Comparison of ENCODE assay signal across 31 cellular contexts in the genomic region with DNA sequence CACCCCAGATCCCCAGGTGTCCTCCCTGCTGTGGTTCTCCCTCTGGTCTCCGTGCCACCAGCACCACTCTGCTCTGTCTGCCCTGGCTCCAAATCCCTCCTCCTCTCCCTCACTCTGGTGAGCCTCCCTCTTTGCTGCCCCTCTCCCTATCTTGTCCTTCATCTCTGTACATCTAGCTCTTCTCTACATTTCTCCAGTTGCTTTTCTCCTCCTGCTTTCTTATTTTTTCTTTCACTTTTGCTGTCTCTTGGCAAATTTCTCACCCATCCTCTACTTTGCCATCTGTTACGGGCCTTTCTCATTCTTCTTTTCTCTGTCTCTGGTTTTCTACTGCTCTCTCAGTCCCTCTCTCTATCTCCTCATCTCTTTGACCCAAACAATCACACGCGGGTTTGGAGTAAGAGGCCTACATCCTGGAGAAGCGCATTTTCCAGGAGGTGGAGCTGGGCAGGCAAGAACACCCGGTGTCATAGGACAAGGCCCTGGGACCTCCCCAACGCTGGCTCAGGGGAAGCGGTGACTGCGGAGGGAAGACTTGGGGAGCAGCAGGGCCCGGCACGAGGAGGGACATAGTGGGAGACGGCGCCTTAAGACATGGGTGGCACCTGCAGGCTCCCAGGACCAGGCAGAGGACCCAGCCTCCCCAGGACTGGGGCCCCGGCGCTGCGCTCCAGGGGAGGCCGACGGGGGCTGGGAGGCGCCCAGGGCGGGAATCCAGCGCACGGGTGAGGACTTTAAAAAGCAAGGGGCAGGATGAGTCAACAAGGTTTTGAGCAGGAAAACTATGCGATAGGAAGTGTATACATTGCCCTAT. TPM values are rescaled to one million over a fixed set of nuclear protein-coding genes. Genes with fewer than 3 reads are reported as not detected.
DNase-seq lines count a peak whose midpoint lies in the region; ATAC-seq and TF ChIP-seq lines count a peak whose summit lies in the region.
"Had no signal": no experiment of that assay in that cellular context is flagged by ENCODE, and none has a peak within 500 bp of the region (broad histone marks: within the 10 kb centered on the region; RNA-seq: fewer than 3 reads in every experiment).

No MANE protein-coding gene starts in this region.

- H3K36me3 ChIP-seq in H7 (replicated peaks; ENCODE audit: control insufficient read depth, insufficient read depth, low read length) = no peaks in the 10 kb centered on the region; the same call in 1 of the 2 replicates
- H3K36me3 ChIP-seq: breast epithelium, pancreas had no signal

- no peaks in the 10 kb centered on the region for H3K9me3 Mint-ChIP-seq in effector memory CD8-positive, alpha-beta T cell
- peaks cover 35% of the 10 kb centered on the region for H3K9me3 Mint-ChIP-seq in nephron progenitor cell
- H3K9me3 Mint-ChIP-seq in stimulated activated memory B cell treated with anti-CD40 and anti-IgM and Interleukin-4, amounts not matched to agents 10 μg/mL and 1 μg/mL and 100 μg/mL, for 72 hours = peaks cover 19% of the 10 kb centered on the region

- H3K27me3 Mint-ChIP-seq in effector memory CD8-positive, alpha-beta T cell = no peaks in the 10 kb centered on the region
- no peaks in the 10 kb centered on the region for H3K27me3 Mint-ChIP-seq in nephron progenitor cell (ENCODE audit: low read depth, poor library complexity)
- no peaks in the 10 kb centered on the region for H3K27me3 Mint-ChIP-seq in stimulated activated memory B cell treated with anti-CD40 and anti-IgM and Interleukin-4, amounts not matched to agents 10 μg/mL and 1 μg/mL and 100 μg/mL, for 72 hours
- H3K27me3 Mint-ChIP-seq: activated CD4-positive, alpha-beta T cell treated with anti-CD3 and anti-CD28 coated beads, Interleukin-2, amount 10 ng/mL, durations not matched to agents 24 days and 14 days; activated CD8-positive, alpha-beta memory T cell treated with anti-CD3 and anti-CD28 coated beads, Interleukin-2, amount 10 ng/mL, durations not matched to agents 7 days and 5 days; IgD-negative memory B cell had no signal

- peak overlapping the region; percentile 2; the same call in 1 of the 2 replicates for H3K27ac ChIP-seq in C4-2B
- H3K27ac ChIP-seq: breast epithelium, heart left ventricle, pancreas, PC-9 had no signal

- peaks cover 41% of the 10 kb centered on the region for H3K36me3 Mint-ChIP-seq in effector memory CD8-positive, alpha-beta T cell (ENCODE audit: insufficient read depth)
- peaks cover 81% of the 10 kb centered on the region for H3K36me3 Mint-ChIP-seq in nephron progenitor cell (ENCODE audit: low read depth)
- H3K36me3 Mint-ChIP-seq in stimulated activated memory B cell treated with anti-CD40 and anti-IgM and Interleukin-4, amounts not matched to agents 10 μg/mL and 1 μg/mL and 100 μg/mL, for 72 hours = peaks cover 77% of the 10 kb centered on the region

- no peaks in the 10 kb centered on the region for H3K27me3 ChIP-seq in H7 (ENCODE audit: control insufficient read depth, insufficient read depth, low read length)
- H3K27me3 ChIP-seq: breast epithelium, heart left ventricle, pancreas had no signal

- peak overlapping the region; percentile 16 to 57 for H3K27ac Mint-ChIP-seq in effector memory CD8-positive, alpha-beta T cell
- H3K27ac Mint-ChIP-seq in nephron progenitor cell = peak overlapping the region; percentile 97
- H3K27ac Mint-ChIP-seq in stimulated activated memory B cell treated with anti-CD40 and anti-IgM and Interleukin-4, amounts not matched to agents 10 μg/mL and 1 μg/mL and 100 μg/mL, for 72 hours = no peak overlapping the region
- H3K27ac Mint-ChIP-seq: activated CD4-positive, alpha-beta T cell treated with anti-CD3 and anti-CD28 coated beads, Interleukin-2, amount 10 ng/mL, durations not matched to agents 24 days and 14 days; activated CD8-positive, alpha-beta memory T cell treated with anti-CD3 and anti-CD28 coated beads, Interleukin-2, amount 10 ng/mL, durations not matched to agents 7 days and 5 days; activated naive CD4-positive, alpha-beta T cell treated with anti-CD3 and anti-CD28 coated beads for 36 hours; activated T-cell treated with anti-CD3 and anti-CD28 coated beads, Interleukin-2, amount 50 U/mL, for 72 hours; GM23338; IgD-negative memory B cell; T-helper 2 cell treated with Interferon-gamma antibody and Interleukin-4, amounts not matched to agents 5 μg/mL and 100 μg/mL, for 36 hours had no signal

- DNase-seq in H7 (peak; percentile 29), nephron progenitor cell (no peak), COR-L47 (lab: John Stamatoyannopoulos, UW) (no peak)
- no peak for DNase-seq in effector memory CD8-positive, alpha-beta T cell
- DNase-seq: activated CD4-positive, alpha-beta T cell treated with anti-CD3 and anti-CD28 coated beads, Interleukin-2, amount 10 ng/mL, durations not matched to agents 24 days and 14 days; activated CD8-positive, alpha-beta memory T cell treated with anti-CD3 and anti-CD28 coated beads, Interleukin-2, amount 10 ng/mL, durations not matched to agents 7 days and 5 days; activated naive CD4-positive, alpha-beta T cell treated with anti-CD3 and anti-CD28 coated beads for 36 hours; activated T-cell treated with anti-CD3 and anti-CD28 coated beads, Interleukin-2, amount 50 U/mL, for 72 hours; amniotic stem cell; C1 segment of cervical spinal cord; EL; foreskin fibroblast; heart left ventricle; NCI-H1048; NCI-H1694 treated with DMSO at 0.1 percent for 48 hours; NCI-H2171; NCI-H510A; pancreas; PC-9; stimulated activated CD4-positive, alpha-beta T cell treated with anti-CD3 and anti-CD28 coated beads, Interleukin-2, amount 100 ng/mL, for 48 hours; substantia nigra had no signal

- H3K4me3 ChIP-seq in H7 (ENCODE audit: insufficient read depth, low read depth, low read length) = no peak overlapping the region
- H3K4me3 ChIP-seq: breast epithelium, GM23338, heart left ventricle, pancreas, PC-9 had no signal

- TF ChIP-seq CTCF in C4-2B (conservative IDR thresholded peaks at IDR 0.05) (no peak), nephron progenitor cell (IDR thresholded peaks at IDR 0.05) (no peak)

- peaks cover 5 to 14% of the 10 kb centered on the region in 2 donors for H3K4me1 Mint-ChIP-seq in effector memory CD8-positive, alpha-beta T cell (ENCODE audit: low read depth in 2 of 2)
- H3K4me1 Mint-ChIP-seq in nephron progenitor cell = peaks cover 39% of the 10 kb centered on the region
- H3K4me1 Mint-ChIP-seq in stimulated activated memory B cell treated with anti-CD40 and anti-IgM and Interleukin-4, amounts not matched to agents 10 μg/mL and 1 μg/mL and 100 μg/mL, for 72 hours = peaks cover 7% of the 10 kb centered on the region

- no peak overlapping the region for H3K4me3 Mint-ChIP-seq in effector memory CD8-positive, alpha-beta T cell
- peak overlapping the region; percentile 64 for H3K4me3 Mint-ChIP-seq in nephron progenitor cell
- H3K4me3 Mint-ChIP-seq in stimulated activated memory B cell treated with anti-CD40 and anti-IgM and Interleukin-4, amounts not matched to agents 10 μg/mL and 1 μg/mL and 100 μg/mL, for 72 hours = no peak overlapping the region
- H3K4me3 Mint-ChIP-seq: activated CD4-positive, alpha-beta T cell treated with anti-CD3 and anti-CD28 coated beads, Interleukin-2, amount 10 ng/mL, durations not matched to agents 24 days and 14 days; activated CD8-positive, alpha-beta memory T cell treated with anti-CD3 and anti-CD28 coated beads, Interleukin-2, amount 10 ng/mL, durations not matched to agents 7 days and 5 days; activated naive CD4-positive, alpha-beta T cell treated with anti-CD3 and anti-CD28 coated beads for 36 hours; activated T-cell treated with anti-CD3 and anti-CD28 coated beads, Interleukin-2, amount 50 U/mL, for 72 hours; GM23338; IgD-negative memory B cell; T-helper 2 cell treated with Interferon-gamma antibody and Interleukin-4, amounts not matched to agents 5 μg/mL and 100 μg/mL, for 36 hours had no signal

- ATAC-seq in effector memory CD8-positive, alpha-beta T cell (replicated peaks) = no peak
- ATAC-seq in HG03039 (IDR thresholded peaks at IDR 0.05; ENCODE audit: unreplicated experiment) (no peak), HG02885 (IDR thresholded peaks at IDR 0.05; ENCODE audit: poor library complexity, unreplicated experiment) (no peak)
- no peak for ATAC-seq in stimulated activated memory B cell treated with anti-CD40 and anti-IgM and Interleukin-4, amounts not matched to agents 10 μg/mL and 1 μg/mL and 100 μg/mL, for 72 hours
- ATAC-seq: activated CD8-positive, alpha-beta memory T cell treated with anti-CD3 and anti-CD28 coated beads, Interleukin-2, amount 10 ng/mL, durations not matched to agents 7 days and 5 days; activated T-cell treated with anti-CD3 and anti-CD28 coated beads, Interleukin-2, amount 50 U/mL, for 72 hours; esophagus mucosa; GM23338; heart left ventricle; pancreas; Right ventricle myocardium inferior had no signal

RNA-seq across cellular contexts. Expression of a gene that starts 9.9 kb away (rescaled TPM):
- total RNA-seq in H7 (2014; rRNA removed; shearing (Covaris generic)) = 10.0 and 10.7 TPM in 2 replicates
